25 cellular contexts compared by ENCODE assay signal in the genomic region with DNA sequence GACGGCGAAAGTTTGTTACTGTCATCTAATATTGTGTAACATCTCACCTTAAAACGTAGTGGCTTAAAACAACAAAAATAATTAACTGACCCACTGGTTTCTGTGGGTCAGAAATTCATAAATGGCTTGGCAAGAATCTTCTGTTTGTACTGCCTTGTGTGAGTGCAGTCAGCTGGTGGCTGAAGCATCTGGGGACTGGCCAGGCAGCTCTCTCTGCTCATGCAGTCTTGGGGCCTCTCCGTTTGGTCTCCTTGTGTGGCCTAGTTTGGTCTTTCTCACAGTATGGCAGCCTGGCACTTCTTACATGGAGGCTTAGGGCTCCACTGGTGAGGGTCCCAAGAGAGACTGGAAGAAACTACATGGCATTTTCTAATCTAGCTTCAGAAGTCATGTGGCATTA. TPM values are rescaled to one million over a fixed set of nuclear protein-coding genes. Genes with fewer than 3 reads are reported as not detected.
"Had no signal": no experiment of that assay in that cellular context is flagged by ENCODE, and none has a peak within 500 bp of the region (broad histone marks: within the 10 kb centered on the region; RNA-seq: fewer than 3 reads in every experiment).

No MANE protein-coding gene starts in this region.

- DNase-seq: activated CD4-positive, alpha-beta T cell treated with anti-CD3 and anti-CD28 coated beads for 48 hours; activated CD4-positive, alpha-beta T cell treated with anti-CD3 and anti-CD28 coated beads, Interleukin-2, amount 50 U/mL, for 4 hours; activated CD4-positive, CD25-positive, alpha-beta regulatory T cell treated with anti-CD3 and anti-CD28 coated beads, Interleukin-2, amount 50 U/mL, for 72 hours; activated CD8-positive, alpha-beta memory T cell treated with anti-CD3 and anti-CD28 coated beads, Interleukin-2, amount 50 U/mL, for 48 hours; activated CD8-positive, alpha-beta T cell treated with anti-CD3 and anti-CD28 coated beads, Interleukin-2, amount 10 ng/mL, durations not matched to agents 7 days and 5 days; activated naive CD4-positive, alpha-beta T cell; activated T-cell treated with anti-CD3 and anti-CD28 coated beads, Interleukin-2, amount 50 U/mL, for 1 hour; KG1; NCI-H1048; NCI-H1694 treated with DMSO at 0.1 percent for 48 hours; NCI-H2029 treated with DMSO at 0.1 percent for 48 hours; NCI-H345; NCI-H510A; NCI-H69; PC-9; SIG-M5; T-helper 17 cell; T-helper 9 cell had no signal

- H3K4me3 Mint-ChIP-seq: activated CD8-positive, alpha-beta T cell treated with anti-CD3 and anti-CD28 coated beads, Interleukin-2, amount 10 ng/mL, durations not matched to agents 7 days and 5 days; activated naive CD4-positive, alpha-beta T cell treated with anti-CD3 and anti-CD28 coated beads, Interleukin-2, amount 50 U/mL, for 24 hours; brain; IgD-negative memory B cell; T-helper 17 cell; WTC11 had no signal

- H3K4me1 ChIP-seq: ascending aorta had no signal

- H3K27me3 ChIP-seq: ascending aorta had no signal

- H3K4me3 ChIP-seq: ascending aorta, PC-9 had no signal

- H3K36me3 ChIP-seq: ascending aorta had no signal

- H3K9me3 ChIP-seq: ascending aorta had no signal

- H3K36me3 Mint-ChIP-seq: activated naive CD4-positive, alpha-beta T cell treated with anti-CD3 and anti-CD28 coated beads, Interleukin-2, amount 50 U/mL, for 24 hours; brain; IgD-negative memory B cell; WTC11 had no signal

- H3K27ac ChIP-seq: ascending aorta, PC-9 had no signal

- H3K9me3 Mint-ChIP-seq: activated naive CD4-positive, alpha-beta T cell treated with anti-CD3 and anti-CD28 coated beads, Interleukin-2, amount 50 U/mL, for 24 hours; brain; IgD-negative memory B cell; WTC11 had no signal

- H3K27me3 Mint-ChIP-seq: IgD-negative memory B cell had no signal

- H3K27ac Mint-ChIP-seq: activated CD8-positive, alpha-beta T cell treated with anti-CD3 and anti-CD28 coated beads, Interleukin-2, amount 10 ng/mL, durations not matched to agents 7 days and 5 days; activated naive CD4-positive, alpha-beta T cell treated with anti-CD3 and anti-CD28 coated beads, Interleukin-2, amount 50 U/mL, for 24 hours; IgD-negative memory B cell; T-helper 17 cell; WTC11 had no signal

- ATAC-seq: activated CD8-positive, alpha-beta T cell treated with anti-CD3 and anti-CD28 coated beads, Interleukin-2, amount 10 ng/mL, durations not matched to agents 7 days and 5 days; T-helper 17 cell; WTC11 had no signal

RNA-seq across cellular contexts. Expression of gene CTXN3, which starts 49.0 kb away (rescaled TPM):
- total RNA-seq: activated CD8-positive, alpha-beta T cell treated with anti-CD3 and anti-CD28 coated beads, Interleukin-2, amount 10 ng/mL, durations not matched to agents 7 days and 5 days; ascending aorta; LHCN-M2; M059J; PC-9; T-helper 17 cell; WTC11 had no signal
- polyA plus RNA-seq: IgD-negative memory B cell had no signal
